ENCODE assay signal across 24 cellular contexts in genomic region chr3:33775363-33775762, GRCh38.
"Had no signal": no experiment of that assay in that cellular context is flagged by ENCODE, and none has a peak within 500 bp of the region (broad histone marks: within the 10 kb centered on the region; RNA-seq: fewer than 3 reads in every experiment).

No MANE protein-coding gene starts in this region.

- H3K4me1 ChIP-seq: colonic mucosa, left ventricle myocardium inferior, psoas muscle, uterus had no signal

- H3K27me3 ChIP-seq: colonic mucosa, ovary, tibial artery, uterus had no signal

- ATAC-seq: activated CD8-positive, alpha-beta memory T cell treated with anti-CD3 and anti-CD28 coated beads, Interleukin-2, amount 10 ng/mL, durations not matched to agents 7 days and 5 days; naive thymus-derived CD8-positive, alpha-beta T cell; psoas muscle; right cardiac atrium; stimulated activated naive CD8-positive, alpha-beta T cell treated with anti-CD3 and anti-CD28 coated beads, Interleukin-15, Interleukin-2, amounts not matched to agents 100 U/mL and 50 U/mL, for 24 hours had no signal

- H3K27ac ChIP-seq: colonic mucosa, left ventricle myocardium inferior, ovary, psoas muscle, tibial artery, uterus had no signal

- H3K27ac Mint-ChIP-seq: activated CD4-positive, alpha-beta memory T cell treated with anti-CD3 and anti-CD28 coated beads for 36 hours; activated CD8-positive, alpha-beta memory T cell treated with anti-CD3 and anti-CD28 coated beads, Interleukin-2, amount 10 ng/mL, durations not matched to agents 7 days and 5 days; activated naive CD8-positive, alpha-beta T cell treated with anti-CD3 and anti-CD28 coated beads, Interleukin-2, amount 10 ng/mL, durations not matched to agents 7 days and 5 days; activated T-helper 2 cell treated with anti-CD3 and anti-CD28 coated beads, Interferon-gamma antibody, Interleukin-2, Interleukin-4, amounts not matched to agents 10 μg/mL and 5 μg/mL and 100 μg/mL, durations not matched to agents 14 hours and 24 hours and 36 hours; brain; memory B cell had no signal

- H3K9me3 Mint-ChIP-seq: activated CD4-positive, alpha-beta memory T cell treated with anti-CD3 and anti-CD28 coated beads for 36 hours; activated naive CD8-positive, alpha-beta T cell treated with anti-CD3 and anti-CD28 coated beads, Interleukin-2, amount 10 ng/mL, durations not matched to agents 7 days and 5 days; activated T-helper 2 cell treated with anti-CD3 and anti-CD28 coated beads, Interferon-gamma antibody, Interleukin-2, Interleukin-4, amounts not matched to agents 10 μg/mL and 5 μg/mL and 100 μg/mL, durations not matched to agents 14 hours and 24 hours and 36 hours; brain; central memory CD8-positive, alpha-beta T cell; endodermal cell; memory B cell; naive thymus-derived CD8-positive, alpha-beta T cell had no signal

- H3K4me3 Mint-ChIP-seq: activated CD4-positive, alpha-beta memory T cell treated with anti-CD3 and anti-CD28 coated beads for 36 hours; activated CD8-positive, alpha-beta memory T cell treated with anti-CD3 and anti-CD28 coated beads, Interleukin-2, amount 10 ng/mL, durations not matched to agents 7 days and 5 days; activated naive CD8-positive, alpha-beta T cell treated with anti-CD3 and anti-CD28 coated beads, Interleukin-2, amount 10 ng/mL, durations not matched to agents 7 days and 5 days; brain; central memory CD8-positive, alpha-beta T cell; endodermal cell; memory B cell; naive thymus-derived CD8-positive, alpha-beta T cell had no signal

- H3K4me1 Mint-ChIP-seq: activated CD8-positive, alpha-beta memory T cell treated with anti-CD3 and anti-CD28 coated beads, Interleukin-2, amount 10 ng/mL, durations not matched to agents 7 days and 5 days; activated naive CD8-positive, alpha-beta T cell treated with anti-CD3 and anti-CD28 coated beads, Interleukin-2, amount 10 ng/mL, durations not matched to agents 7 days and 5 days; brain; central memory CD8-positive, alpha-beta T cell; memory B cell; naive thymus-derived CD8-positive, alpha-beta T cell had no signal

- H3K4me3 ChIP-seq: colonic mucosa, left ventricle myocardium inferior, ovary, psoas muscle, tibial artery, uterus had no signal

- H3K36me3 ChIP-seq: colonic mucosa, left ventricle myocardium inferior, ovary, tibial artery, uterus had no signal

- H3K9me3 ChIP-seq: colonic mucosa, left ventricle myocardium inferior, ovary, psoas muscle, tibial artery, uterus had no signal

- H3K27me3 Mint-ChIP-seq: activated CD4-positive, alpha-beta memory T cell treated with anti-CD3 and anti-CD28 coated beads for 36 hours; activated CD8-positive, alpha-beta memory T cell treated with anti-CD3 and anti-CD28 coated beads, Interleukin-2, amount 10 ng/mL, durations not matched to agents 7 days and 5 days; brain; memory B cell had no signal

- H3K36me3 Mint-ChIP-seq: activated CD4-positive, alpha-beta memory T cell treated with anti-CD3 and anti-CD28 coated beads for 36 hours; activated CD8-positive, alpha-beta memory T cell treated with anti-CD3 and anti-CD28 coated beads, Interleukin-2, amount 10 ng/mL, durations not matched to agents 7 days and 5 days; brain; memory B cell; naive thymus-derived CD8-positive, alpha-beta T cell had no signal

- DNase-seq: activated CD4-positive, alpha-beta memory T cell treated with anti-CD3 and anti-CD28 coated beads for 36 hours; activated CD8-positive, alpha-beta memory T cell treated with anti-CD3 and anti-CD28 coated beads, Interleukin-2, amount 10 ng/mL, durations not matched to agents 7 days and 5 days; activated naive CD4-positive, alpha-beta T cell treated with Interleukin-2 at 50 U/mL for 16 hours; activated naive CD8-positive, alpha-beta T cell treated with anti-CD3 and anti-CD28 coated beads, Interleukin-2, amount 10 ng/mL, durations not matched to agents 7 days and 5 days; anterior cingulate cortex; colonic mucosa; endodermal cell; foreskin melanocyte; glutamatergic neuron; hypothalamus; kidney glomerular epithelial cell; left ventricle myocardium inferior; naive thymus-derived CD8-positive, alpha-beta T cell; ovary; psoas muscle; right cardiac atrium; stimulated activated naive CD8-positive, alpha-beta T cell treated with anti-CD3 and anti-CD28 coated beads, Interleukin-15, Interleukin-2, amounts not matched to agents 100 U/mL and 50 U/mL, for 24 hours; substantia nigra; tibial artery; uterus had no signal
